Comparison of ENCODE assay signal across 16 cellular contexts in the genomic region with DNA sequence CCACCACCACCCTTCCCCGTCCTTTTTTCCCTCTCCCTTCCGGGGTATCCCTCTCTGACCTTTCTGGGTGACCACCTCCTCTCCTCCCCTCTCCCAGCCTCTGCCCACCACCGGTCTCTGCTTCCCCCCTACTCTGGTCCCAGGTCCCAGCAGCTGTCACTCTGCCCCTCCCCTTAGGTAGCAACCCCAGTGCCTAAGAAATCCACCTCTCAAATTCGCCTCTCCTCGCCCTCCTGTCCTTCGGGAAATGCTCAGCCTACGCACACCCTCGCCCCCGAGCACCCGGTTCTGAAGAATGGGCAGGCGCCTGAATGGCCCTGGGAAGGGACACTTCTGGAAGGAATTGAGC. TPM values are rescaled to one million over a fixed set of nuclear protein-coding genes. Genes with fewer than 3 reads are reported as not detected.
A peak's percentile ranks its signal among the peaks of the same experiment; 100 is the strongest.
DNase-seq lines count a peak whose midpoint lies in the region; ATAC-seq, FAIRE-seq and TF ChIP-seq lines count a peak whose summit lies in the region.
"Had no signal": no experiment of that assay in that cellular context is flagged by ENCODE, and none has a peak within 500 bp of the region (broad histone marks: within the 10 kb centered on the region; RNA-seq: fewer than 3 reads in every experiment).

No MANE protein-coding gene starts in this region.

- no peaks in the 10 kb centered on the region for H3K9me3 Mint-ChIP-seq in mesothelial cell of epicardium

- no peak for TF ChIP-seq EP300 in A549 (IDR thresholded peaks at IDR 0.05)

- H3K9ac ChIP-seq in mammary epithelial cell (ENCODE audit: insufficient read depth, low read length): no peak overlapping the region
- H3K9ac ChIP-seq: parathyroid adenoma had no signal

- ATAC-seq in A549 (no peak), HG02798 (IDR thresholded peaks at IDR 0.05; ENCODE audit: poor library complexity, unreplicated experiment) (no peak), left colon (no peak)

- no peak for FAIRE-seq in A549 (lab: Jason Lieb, UNC)

- H3K9me3 ChIP-seq in A549 (no peaks in the 10 kb centered on the region), HEK293 (ENCODE audit: control insufficient read depth, insufficient read depth, low read depth, low read length) (no peaks in the 10 kb centered on the region), mammary epithelial cell (replicated peaks; ENCODE audit: insufficient read depth, low read length) (no peaks in the 10 kb centered on the region)
- H3K9me3 ChIP-seq: heart left ventricle had no signal

- H4K20me1 ChIP-seq in mammary epithelial cell (ENCODE audit: insufficient read depth, low read length): no peaks in the 10 kb centered on the region

- peaks cover 0 to 4% of the 10 kb centered on the region in 2 experiments; a peak in 1 of 3 replicates for H3K36me3 ChIP-seq in HEK293 (ENCODE audit: control insufficient read depth in 2 of 2, insufficient read depth in 1 of 2, low read length in 2 of 2)
- no peaks in the 10 kb centered on the region for H3K36me3 ChIP-seq in mammary epithelial cell (ENCODE audit: insufficient read depth, low read length)
- H3K36me3 ChIP-seq: heart left ventricle had no signal

- no peaks in the 10 kb centered on the region for H3K36me3 Mint-ChIP-seq in mesothelial cell of epicardium

- peak overlapping the region; percentile 66 for H3K4me3 Mint-ChIP-seq in mesothelial cell of epicardium

- intact Hi-C loops in mammary epithelial cell (cut with micrococcal nuclease) (loop anchor here (1.0 kb wide), 1 partner anchor 11 kb away; no protein-coding TSS in a partner anchor), left colon (cut with DNase I, micrococcal nuclease) (no loop called here), lower leg skin (cut with DNase I; ENCODE audit: low total_unique reads) (loop anchor here (2.0 kb wide), 1 partner anchor 217 kb away; no protein-coding TSS in a partner anchor)

- in situ Hi-C loops in mammary epithelial cell (cut with MboI; ENCODE audit: low sequenced_read_pairs in 2 of 2): no loop called here

- H3K4me1 ChIP-seq in A549: peaks cover 16% of the 10 kb centered on the region
- H3K4me1 ChIP-seq in HEK293 (ENCODE audit: control insufficient read depth, insufficient read depth, low read length): peaks cover 4% of the 10 kb centered on the region; the same call in 1 of the 2 replicates
- peaks cover 29% of the 10 kb centered on the region for H3K4me1 ChIP-seq in mammary epithelial cell (ENCODE audit: insufficient read depth, low read length)
- H3K4me1 ChIP-seq: parathyroid adenoma had no signal

- no peak for TF ChIP-seq POLR2A in A549 (IDR thresholded peaks at IDR 0.05; ENCODE audit: low read length)
- TF ChIP-seq POLR2A in lower leg skin (IDR thresholded peaks at IDR 0.05): no peak

- no peak for TF ChIP-seq RAD21 in A549 (conservative IDR thresholded peaks at IDR 0.05 in 1 of 2, IDR thresholded peaks at IDR 0.05 in 1 of 2)

- peak overlapping the region; percentile 7 for H2AFZ ChIP-seq in mammary epithelial cell (ENCODE audit: low read depth, low read length)

- no peak overlapping the region for H3K4me3 ChIP-seq in A549
- no peak overlapping the region for H3K4me3 ChIP-seq in HEK293 (ENCODE audit: low read depth, low read length)
- H3K4me3 ChIP-seq in mammary epithelial cell (replicated peaks in 1 of 3; ENCODE audit: insufficient read depth in 1 of 3, low read depth in 2 of 3, low read length in 3 of 3): no peak overlapping the region
- no peak overlapping the region for H3K4me3 ChIP-seq in lower leg skin (ENCODE audit: low read depth, poor library complexity, severe bottlenecking)

- POLR2A ChIA-PET in A549 (lab: Yijun Ruan, JAX): interaction anchor here (1.8 to 3.6 kb wide), 2 partner anchors 44 to 90 kb away, joined by 5 to 18 read pairs; partner anchors contain the start of genes PNPO and SP2
- POLR2A ChIA-PET in HEK293 (lab: Yijun Ruan, JAX): interaction anchor here (1.3 to 2.3 kb wide), 2 partner anchors 34 to 44 kb away, joined by 4 to 15 read pairs; partner anchors contain the start of gene SP2

- peaks cover 3% of the 10 kb centered on the region for H3K27me3 ChIP-seq in mammary epithelial cell (ENCODE audit: insufficient read depth, low read length)

- peaks cover 51% of the 10 kb centered on the region for H3K27me3 Mint-ChIP-seq in mesothelial cell of epicardium (ENCODE audit: low read depth)

- peak overlapping the region in 1 of 2 experiments; percentile 91; a peak in 3 of 6 replicates for H3K27ac ChIP-seq in A549
- no peak overlapping the region for H3K27ac ChIP-seq in HEK293 (ENCODE audit: extremely low read depth, low read depth, low read length)
- H3K27ac ChIP-seq in mammary epithelial cell (ENCODE audit: insufficient read depth, low read depth, low read length): no peak overlapping the region
- H3K27ac ChIP-seq: heart left ventricle had no signal

- WGBS in A549 (ENCODE audit: missing lambda C conversion rate): 95% methylated on average over 11 of the region's 11 CpGs
- 48% methylated on average over 4 of the region's 11 CpGs for WGBS in mammary epithelial cell (ENCODE audit: low coverage, missing lambda C conversion rate)
- 26 to 37% methylated on average over 11 of the region's 11 CpGs for WGBS in lower leg skin, 2 donors

- peak overlapping the region; percentile 74 for H3K27ac Mint-ChIP-seq in mesothelial cell of epicardium

- H3K79me2 ChIP-seq in mammary epithelial cell (ENCODE audit: insufficient read depth, low read length): peaks cover 39% of the 10 kb centered on the region

- dilution Hi-C loops in mammary epithelial cell (cut with HindIII; ENCODE audit: low sequenced_read_pairs): no loop called here

- DNase-seq in A549 (ENCODE audit: low read depth in 1 of 2, low spot score in 1 of 2) (no peak), mammary epithelial cell (no peak), mesothelial cell of epicardium (ENCODE audit: low spot score in 2 of 2, unreplicated experiment in 2 of 2) (no peak), ureter (ENCODE audit: low spot score) (no peak), left colon (no peak), lower leg skin (ENCODE audit: low spot score in 2 of 2) (no peak)
- DNase-seq: activated CD4-positive, alpha-beta T cell treated with anti-CD3 and anti-CD28 coated beads, Interleukin-2, amount 50 U/mL, for 4 hours; DND-41; Kasumi-1; NCI-H1694 had no signal

- H3K4me1 Mint-ChIP-seq in mesothelial cell of epicardium: peaks cover 68% of the 10 kb centered on the region

- H3K4me2 ChIP-seq in A549: peak overlapping the region; percentile 93
- H3K4me2 ChIP-seq in mammary epithelial cell (ENCODE audit: insufficient read depth, low read depth, low read length): no peak overlapping the region

- CTCF ChIA-PET in A549 (lab: Yijun Ruan, JAX) (interaction anchor here (0.6 to 36.3 kb wide), 7 partner anchors 6 to 624 kb away, joined by 3 to 1860 read pairs (median 225); partner anchors contain the start of genes SCRN2, SP2 and SP6), HEK293 (lab: Yijun Ruan, JAX) (interaction anchor here (0.6 to 19.4 kb wide), 5 partner anchors 9 to 1675 kb away, joined by 3 to 837 read pairs (median 3); partner anchors contain the start of genes SCRN2 and SP2), mammary epithelial cell (lab: Charles Lee; ENCODE audit: low non-redundant PET) (interaction anchor here (0.7 kb wide), 1 partner anchor 8 kb away, joined by 5 read pairs; no protein-coding TSS in a partner anchor)

- no peak for TF ChIP-seq CTCF in A549 (IDR thresholded peaks at IDR 0.05)
- no peak for TF ChIP-seq CTCF in HEK293 (tag by site-specific recombination; IDR thresholded peaks at IDR 0.05)
- no peak for TF ChIP-seq CTCF in mammary epithelial cell (conservative IDR thresholded peaks at IDR 0.05 in 1 of 2, IDR thresholded peaks at IDR 0.05 in 1 of 2; ENCODE audit: extremely low read depth in 1 of 2, insufficient read depth in 1 of 2, low read depth in 1 of 2, low read length in 2 of 2)
- TF ChIP-seq CTCF in mesothelial cell of epicardium (IDR thresholded peaks at IDR 0.05; ENCODE audit: unreplicated experiment): no peak
- TF ChIP-seq CTCF in lower leg skin (IDR thresholded peaks at IDR 0.05): no peak

- no TSS peak for BruUV-seq in mammary epithelial cell (replicated peaks; lab: Mats Ljungman, UMichigan)

RNA-seq across cellular contexts. Expression of gene SP6, which starts 0.8 kb away (rescaled TPM):
- polyA plus RNA-seq in A549 (2011; rRNA removed) (0.61 and 0.67 TPM in 2 replicates), A549 (2017; fragmentation: RNase III; extraction: RNeasy Plus Mini Kit Qiagen cat#74134 plus additional on column Dnase treatment) (2.0 to 2.3 TPM (median 2.1 TPM) in 3 replicates), mammary epithelial cell (4.6 TPM)
- 0.83 and 1.4 TPM in 2 replicates for polyA plus RNA-seq in A549 (2012; cell fraction: cytosol; rRNA removed)
- polyA plus RNA-seq in A549 (2012; cell fraction: nucleus; rRNA removed): 1.8 and 2.6 TPM in 2 replicates
- 0.24 and 0.50 TPM in 2 replicates for polyA minus RNA-seq in A549 (2011; rRNA and poly(A)+ RNA removed)
- total RNA-seq in mammary epithelial cell (10 to 100 TPM in 1 of 2 donors, 1 to 10 TPM in 1; 4.2 to 15.1 TPM), mesothelial cell of epicardium (15.9 to 17.6 TPM (median 16.0 TPM) in 3 replicates), ureter (9.2 TPM), left colon (10 to 100 TPM in 1 of 2 donors, 1 to 10 TPM in 1; 4.4 to 20.5 TPM), lower leg skin (10 to 100 TPM; 21.9 to 29.9 (median 24.7) TPM)
- polyA minus RNA-seq in mammary epithelial cell: 7.7 TPM
- total RNA-seq: RPMI7951; T-helper 2 cell treated with Interferon-gamma antibody and Interleukin-4, amounts not matched to agents 100 ng/mL and 5 ng/mL, for 36 hours had no signal

RNA-seq across cellular contexts. Expression of gene SCRN2, which starts 10.7 kb away (rescaled TPM):
- polyA plus RNA-seq in A549 (2011; rRNA removed): 20.7 and 25.8 TPM in 2 replicates
- 52.9 and 61.8 TPM in 2 replicates for polyA plus RNA-seq in A549 (2012; cell fraction: cytosol; rRNA removed)
- 177 and 179 TPM in 2 replicates for polyA plus RNA-seq in A549 (2012; cell fraction: nucleus; rRNA removed)
- 37.3 to 47.7 TPM (median 43.7 TPM) in 3 replicates for polyA plus RNA-seq in A549 (2017; fragmentation: RNase III; extraction: RNeasy Plus Mini Kit Qiagen cat#74134 plus additional on column Dnase treatment)
- 20.0 and 22.6 TPM in 2 replicates for polyA minus RNA-seq in A549 (2011; rRNA and poly(A)+ RNA removed)
- total RNA-seq in mammary epithelial cell: 10 to 100 TPM; 29.0 to 36.3 TPM
- 25.2 TPM for polyA plus RNA-seq in mammary epithelial cell
- polyA minus RNA-seq in mammary epithelial cell: 22.3 TPM
- 49.7 to 50.7 TPM (median 50.7 TPM) in 3 replicates for total RNA-seq in mesothelial cell of epicardium
- 36.5 TPM for total RNA-seq in ureter
- 10 to 100 TPM; 51.0 to 53.7 TPM for total RNA-seq in left colon
- 10 to 100 TPM; 23.1 to 37.9 (median 28.3) TPM for total RNA-seq in lower leg skin

RNA-seq across cellular contexts. Expression of gene LRRC46, which starts 20.3 kb away (rescaled TPM):
- polyA plus RNA-seq in A549 (2011; rRNA removed) (1.7 and 2.7 TPM in 2 replicates), A549 (2017; fragmentation: RNase III; extraction: RNeasy Plus Mini Kit Qiagen cat#74134 plus additional on column Dnase treatment) (2.3 to 3.0 TPM (median 2.5 TPM) in 3 replicates), mammary epithelial cell (0.28 TPM)
- polyA plus RNA-seq in A549 (2012; cell fraction: cytosol; rRNA removed): 1.7 TPM in 2 replicates
- 3.8 and 5.1 TPM in 2 replicates for polyA plus RNA-seq in A549 (2012; cell fraction: nucleus; rRNA removed)
- 1.4 and 1.7 TPM in 2 replicates for polyA minus RNA-seq in A549 (2011; rRNA and poly(A)+ RNA removed)
- total RNA-seq in mammary epithelial cell (under 1 TPM in 1 of 2 donors, not detected in 1; 0.54 TPM), mesothelial cell of epicardium (0.16 TPM in 1 of 3 replicates, not detected in the others), ureter (0.31 TPM), left colon (under 1 TPM in 1 of 2 donors, not detected in 1; 0.42 TPM), lower leg skin (not detected)
- not detected for polyA minus RNA-seq in mammary epithelial cell
- total RNA-seq: RPMI7951 had no signal

RNA-seq across cellular contexts. Expression of gene MRPL10, which starts 20.4 kb away (rescaled TPM):
- polyA plus RNA-seq in A549 (2011; rRNA removed): 97.7 and 103 TPM in 2 replicates
- 136 and 194 TPM in 2 replicates for polyA plus RNA-seq in A549 (2012; cell fraction: cytosol; rRNA removed)
- polyA plus RNA-seq in A549 (2012; cell fraction: nucleus; rRNA removed): 108 and 166 TPM in 2 replicates
- 56.8 to 62.8 TPM (median 62.0 TPM) in 3 replicates for polyA plus RNA-seq in A549 (2017; fragmentation: RNase III; extraction: RNeasy Plus Mini Kit Qiagen cat#74134 plus additional on column Dnase treatment)
- polyA minus RNA-seq in A549 (2011; rRNA and poly(A)+ RNA removed): 116 and 142 TPM in 2 replicates
- total RNA-seq in mammary epithelial cell: 10 to 100 TPM; 18.2 to 39.4 TPM
- 53.5 TPM for polyA plus RNA-seq in mammary epithelial cell
- 34.4 TPM for polyA minus RNA-seq in mammary epithelial cell
- total RNA-seq in mesothelial cell of epicardium: 41.0 to 46.5 TPM (median 45.6 TPM) in 3 replicates
- total RNA-seq in ureter: 38.2 TPM
- total RNA-seq in left colon: 10 to 100 TPM; 31.5 to 37.5 TPM
- total RNA-seq in lower leg skin: 10 to 100 TPM; 25.3 to 35.4 (median 30.2) TPM

RNA-seq across cellular contexts. Expression of gene OSBPL7, which starts 30.1 kb away (rescaled TPM):
- 7.0 and 7.1 TPM in 2 replicates for polyA plus RNA-seq in A549 (2011; rRNA removed)
- polyA plus RNA-seq in A549 (2012; cell fraction: cytosol; rRNA removed): 9.2 and 11.9 TPM in 2 replicates
- 54.3 and 75.1 TPM in 2 replicates for polyA plus RNA-seq in A549 (2012; cell fraction: nucleus; rRNA removed)
- 11.4 to 16.9 TPM (median 15.4 TPM) in 3 replicates for polyA plus RNA-seq in A549 (2017; fragmentation: RNase III; extraction: RNeasy Plus Mini Kit Qiagen cat#74134 plus additional on column Dnase treatment)
- 14.2 and 14.7 TPM in 2 replicates for polyA minus RNA-seq in A549 (2011; rRNA and poly(A)+ RNA removed)
- total RNA-seq in mammary epithelial cell: 1 to 10 TPM; 2.0 to 6.7 TPM
- 2.9 TPM for polyA plus RNA-seq in mammary epithelial cell
- 17.2 TPM for polyA minus RNA-seq in mammary epithelial cell
- 21.7 to 25.1 TPM (median 22.0 TPM) in 3 replicates for total RNA-seq in mesothelial cell of epicardium
- total RNA-seq in ureter: 27.2 TPM
- total RNA-seq in left colon: 10 to 100 TPM; 58.9 to 87.0 TPM
- 1 to 10 TPM; 1.1 to 8.4 (median 1.8) TPM for total RNA-seq in lower leg skin

Comparison
In these comparisons a context has a peak if more than half of its experiments do, and no peak if none do; other contexts are left out.
1. intact Hi-C loops: an anchor here in mammary epithelial cell (1.0 kb wide) and lower leg skin (2.0 kb wide); none called in left colon.